In the genomic region with DNA sequence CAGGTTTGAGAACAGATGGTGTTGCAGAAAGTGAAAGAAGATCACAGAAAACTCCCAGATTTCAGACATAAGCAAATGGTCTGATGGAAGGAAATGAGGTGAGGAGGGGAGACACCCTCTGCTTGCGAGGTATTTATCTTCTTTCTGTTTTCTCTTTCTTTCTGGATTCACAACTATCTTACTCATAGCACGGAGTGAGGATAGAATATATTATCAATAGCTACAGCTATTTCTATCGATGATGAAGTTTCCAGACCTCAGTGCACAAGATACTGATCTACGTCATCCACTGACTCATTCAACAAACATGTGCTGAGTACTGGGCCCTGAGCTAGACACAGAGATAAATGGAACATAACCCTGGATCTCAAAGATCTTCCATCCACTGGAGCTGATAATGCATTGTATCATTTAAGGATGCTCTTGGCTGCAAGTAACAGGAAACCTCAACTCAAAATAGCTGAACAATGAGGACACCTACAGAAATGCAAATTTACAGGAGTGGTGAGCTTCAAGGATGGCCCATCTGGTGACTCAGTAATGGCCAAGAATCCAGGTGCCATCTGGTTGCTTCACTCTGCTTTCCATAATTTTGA, we compare ENCODE assay signal across 9 cellular contexts. TPM values are rescaled to one million over a fixed set of nuclear protein-coding genes. Genes with fewer than 3 reads are reported as not detected.
DNase-seq lines count a peak whose midpoint lies in the region; ATAC-seq and TF ChIP-seq lines count a peak whose summit lies in the region.
"Had no signal": no experiment of that assay in that cellular context is flagged by ENCODE, and none has a peak within 500 bp of the region (broad histone marks: within the 10 kb centered on the region; RNA-seq: fewer than 3 reads in every experiment).

No MANE protein-coding gene starts in this region.

- no peaks in the 10 kb centered on the region for H3K9me3 Mint-ChIP-seq in endothelial cell (ENCODE audit: unreplicated experiment)

- no peak overlapping the region for H3K27ac Mint-ChIP-seq in endothelial cell (ENCODE audit: unreplicated experiment)

- TF ChIP-seq CTCF in choroid plexus epithelial cell (conservative IDR thresholded peaks at IDR 0.05; ENCODE audit: low read depth, low read length) (no peak), endothelial cell (IDR thresholded peaks at IDR 0.05; ENCODE audit: unreplicated experiment) (no peak), transverse colon (IDR thresholded peaks at IDR 0.05) (no peak)

- peaks cover 0 to 40% (median 15%) of the 10 kb centered on the region in 4 donors for H3K4me1 ChIP-seq in transverse colon
- H3K4me1 ChIP-seq: SJSA1 had no signal

- H3K4me3 ChIP-seq in choroid plexus epithelial cell (ENCODE audit: low read depth, low read length) (no peak overlapping the region), H7 (ENCODE audit: insufficient read depth, low read depth, low read length) (no peak overlapping the region), transverse colon (no peak overlapping the region)
- H3K4me3 ChIP-seq: SJSA1 had no signal

- H3K27me3 ChIP-seq in H7 (ENCODE audit: control insufficient read depth, insufficient read depth, low read length) (no peaks in the 10 kb centered on the region), transverse colon (no peaks in the 10 kb centered on the region)
- H3K27me3 ChIP-seq: SJSA1 had no signal

- peaks cover 3% of the 10 kb centered on the region for H3K27me3 Mint-ChIP-seq in endothelial cell (ENCODE audit: unreplicated experiment)

- no peaks in the 10 kb centered on the region for H3K36me3 Mint-ChIP-seq in endothelial cell (ENCODE audit: low read depth, unreplicated experiment)

- peak; percentile 51 for DNase-seq in choroid plexus epithelial cell (ENCODE audit: low read depth)
- no peak for DNase-seq in H7
- no peak for DNase-seq in endothelial cell (ENCODE audit: low spot score)
- DNase-seq in substantia nigra (lab: John Stamatoyannopoulos, UW), result no peak
- no peak for DNase-seq in transverse colon

- TF ChIP-seq EP300 in transverse colon (IDR thresholded peaks at IDR 0.05; ENCODE audit: low read depth), result no peak

- TF ChIP-seq POLR2A in GM18505 (IDR thresholded peaks at IDR 0.05; ENCODE audit: borderline replicate concordance, extremely low read depth, insufficient read depth, insufficient read length) (no peak), transverse colon (IDR thresholded peaks at IDR 0.05) (no peak)

- H3K36me3 ChIP-seq in H7 (replicated peaks; ENCODE audit: control insufficient read depth, insufficient read depth, low read length), result no peaks in the 10 kb centered on the region
- H3K36me3 ChIP-seq in transverse colon, result no peaks in the 10 kb centered on the region
- H3K36me3 ChIP-seq: SJSA1 had no signal

- 55 to 65% methylated on average over 4 of the region's 4 CpGs for WGBS in transverse colon (ENCODE audit: low coverage in 1 of 2), 2 donors

- no peak overlapping the region for H3K27ac ChIP-seq in substantia nigra (ENCODE audit: low read depth, low read length, poor library complexity, severe bottlenecking)
- no peak overlapping the region for H3K27ac ChIP-seq in transverse colon
- H3K27ac ChIP-seq: SJSA1 had no signal

- ATAC-seq in GM18505 (IDR thresholded peaks at IDR 0.05; ENCODE audit: unreplicated experiment) (peak; percentile 53), GM19463 (IDR thresholded peaks at IDR 0.05; ENCODE audit: unreplicated experiment) (peak; percentile 41), HG03135 (IDR thresholded peaks at IDR 0.05; ENCODE audit: unreplicated experiment) (peak; percentile 41)

- H3K4me3 Mint-ChIP-seq in endothelial cell (ENCODE audit: unreplicated experiment), result no peak overlapping the region

- H3K4me1 Mint-ChIP-seq in endothelial cell (ENCODE audit: unreplicated experiment), result peaks cover 4% of the 10 kb centered on the region

- intact Hi-C loops in transverse colon (cut with DNase I; ENCODE audit: low total_unique reads), result no loop called here

- H3K9me3 ChIP-seq in transverse colon, result no peaks in the 10 kb centered on the region
- H3K9me3 ChIP-seq: SJSA1 had no signal

- in situ Hi-C loops in transverse colon (cut with MboI; ENCODE audit: low pct_ligation_motif_present in 1 of 4, low pct_unique_long_range_greater_than_20kb in 1 of 4, low sequenced_read_pairs in 3 of 4), result no loop called here

RNA-seq across cellular contexts. Expression of a gene that starts 21.2 kb away (rescaled TPM):
- total RNA-seq in H7 (2014; rRNA removed; shearing (Covaris generic)), result 0.26 TPM in 1 of 2 replicates, not detected in the other
- total RNA-seq in endothelial cell (ENCODE audit: unreplicated experiment) (0.72 TPM), transverse colon (1 to 10 TPM in 3 of 4 donors, not detected in 1; 2.2 to 4.0 (median 3.4) TPM)
- total RNA-seq: SJSA1 had no signal
